In genomic region chr20:39893013-39893685, GRCh38 we compare ENCODE assay signal across 17 cellular contexts.
DNase-seq lines count a peak whose midpoint lies in the region; TF ChIP-seq lines count a peak whose summit lies in the region.
"Had no signal": no experiment of that assay in that cellular context is flagged by ENCODE, and none has a peak within 500 bp of the region (broad histone marks: within the 10 kb centered on the region; RNA-seq: fewer than 3 reads in every experiment).

No MANE protein-coding gene starts in this region.

- H3K36me3 ChIP-seq in NT2/D1 (ENCODE audit: insufficient read depth, insufficient read length, low read length) (no peaks in the 10 kb centered on the region), thyroid gland (no peaks in the 10 kb centered on the region)
- H3K36me3 ChIP-seq: prostate gland had no signal

- no peaks in the 10 kb centered on the region for H3K9me3 ChIP-seq in NT2/D1 (ENCODE audit: insufficient read depth, low read length)
- H3K9me3 ChIP-seq in thyroid gland, result no peaks in the 10 kb centered on the region
- H3K9me3 ChIP-seq: prostate gland had no signal

- peaks cover 10% of the 10 kb centered on the region for H3K4me1 Mint-ChIP-seq in nephron

- no peak overlapping the region for H3K4me3 Mint-ChIP-seq in nephron

- no peak for TF ChIP-seq POLR2A in thyroid gland (IDR thresholded peaks at IDR 0.05)

- H3K9ac ChIP-seq in NT2/D1 (ENCODE audit: insufficient read length, low read depth), result no peak overlapping the region

- H3K27me3 ChIP-seq in NT2/D1 (ENCODE audit: insufficient read depth, insufficient read length) (no peaks in the 10 kb centered on the region), thyroid gland (no peaks in the 10 kb centered on the region)

- DNase-seq in COLO829 (ENCODE audit: low spot score), result peak; percentile 39
- DNase-seq in NT2/D1 (ENCODE audit: low read depth, low spot score), result peak; percentile 15
- peak; percentile 51 for DNase-seq in fibroblast of gingiva (ENCODE audit: low read depth)
- DNase-seq in NCI-H1092 (lab: John Stamatoyannopoulos, UW), result no peak
- DNase-seq in thyroid gland, result no peak
- no peak for DNase-seq in cerebellar nuclear complex (lab: John Stamatoyannopoulos, UW)
- no peak for DNase-seq in COLO668 (lab: John Stamatoyannopoulos, UW; ENCODE audit: unreplicated experiment)
- DNase-seq: activated CD4-positive, alpha-beta T cell treated with anti-CD3 and anti-CD28 coated beads, Interleukin-2, amount 50 U/mL, for 1 hour; activated effector memory CD4-positive, alpha-beta T cell treated with anti-CD3 and anti-CD28 coated beads, Interleukin-2, amount 50 U/mL, for 16 hours; head of caudate nucleus; NCI-H1436 treated with DMSO at 0.1 percent for 48 hours; NCI-H774; SW 1271 had no signal

- H3K27me3 Mint-ChIP-seq in nephron (ENCODE audit: low read depth), result no peaks in the 10 kb centered on the region

- H3K27ac ChIP-seq in thyroid gland, result no peak overlapping the region
- H3K27ac ChIP-seq: coronary artery, prostate gland had no signal

- no peaks in the 10 kb centered on the region for H3K9me3 Mint-ChIP-seq in nephron

- TF ChIP-seq CTCF in nephron (IDR thresholded peaks at IDR 0.05; ENCODE audit: unreplicated experiment in 3 of 3) (no peak), thyroid gland (IDR thresholded peaks at IDR 0.05) (no peak)

- H3K27ac Mint-ChIP-seq in nephron, result peak overlapping the region; percentile 21 to 29 (median 24)

- WGBS in thyroid gland, 2 donors, result 76 to 89% methylated on average over 1 of the region's 1 CpG

- intact Hi-C loops in thyroid gland (cut with DNase I), result no loop called here

- no peaks in the 10 kb centered on the region for H3K4me1 ChIP-seq in NT2/D1 (ENCODE audit: insufficient read depth, insufficient read length)
- no peaks in the 10 kb centered on the region for H3K4me1 ChIP-seq in thyroid gland
- H3K4me1 ChIP-seq: prostate gland had no signal

- H3K4me3 ChIP-seq in NT2/D1 (ENCODE audit: insufficient read length, low read depth), result no peak overlapping the region
- H3K4me3 ChIP-seq in thyroid gland (replicated peaks in 1 of 3), result no peak overlapping the region
- H3K4me3 ChIP-seq: coronary artery, lung, prostate gland had no signal

- H3K36me3 Mint-ChIP-seq in nephron (ENCODE audit: low read depth), result no peaks in the 10 kb centered on the region

Comparison
In these comparisons a context has a peak if more than half of its experiments do, and no peak if none do; other contexts are left out.
1. DNase-seq: peak in COLO829 (single experiment), NT2/D1 (single experiment) and fibroblast of gingiva (single experiment); none in NCI-H1092 (single experiment), thyroid gland (0 of 2), cerebellar nuclear complex (0 of 2) and COLO668 (single experiment).